35 cellular contexts compared by ENCODE assay signal in genomic region chr1:207060596-207060995, GRCh38. TPM values are rescaled to one million over a fixed set of nuclear protein-coding genes. Genes with fewer than 3 reads are reported as not detected.
"Had no signal": no experiment of that assay in that cellular context is flagged by ENCODE, and none has a peak within 500 bp of the region (broad histone marks: within the 10 kb centered on the region; RNA-seq: fewer than 3 reads in every experiment).

No MANE protein-coding gene starts in this region.

- H3K27me3 Mint-ChIP-seq: stimulated activated naive CD8-positive, alpha-beta T cell treated with anti-CD3 and anti-CD28 coated beads, Interleukin-15, amount 100 ng/mL, for 72 hours; type B pancreatic cell had no signal

- H2AFZ ChIP-seq: parathyroid adenoma had no signal

- H3K4me3 Mint-ChIP-seq: natural killer cell; stimulated activated naive CD8-positive, alpha-beta T cell treated with anti-CD3 and anti-CD28 coated beads, Interleukin-15, amount 100 ng/mL, for 72 hours; type B pancreatic cell had no signal

- H3K36me3 Mint-ChIP-seq: natural killer cell had no signal

- H3K27ac ChIP-seq: esophagus muscularis mucosa, foreskin keratinocyte, lower lobe of right lung, parathyroid adenoma, prostate gland, skin epidermis, tibial artery had no signal

- H3K27me3 ChIP-seq: dorsolateral prefrontal cortex, esophagus muscularis mucosa, foreskin keratinocyte, heart right ventricle, tibial artery had no signal

- H3K9ac ChIP-seq: parathyroid adenoma had no signal

- FAIRE-seq: colon, endothelial cell of umbilical vein, islet of Langerhans, urothelium cell line had no signal

- H3K9me3 ChIP-seq: esophagus muscularis mucosa, heart right ventricle, lower lobe of right lung, prostate gland, tibial artery had no signal

- H3K79me2 ChIP-seq: parathyroid adenoma had no signal

- H3K9me3 Mint-ChIP-seq: natural killer cell; stimulated activated naive CD8-positive, alpha-beta T cell treated with anti-CD3 and anti-CD28 coated beads, Interleukin-15, amount 100 ng/mL, for 72 hours; type B pancreatic cell had no signal

- H3K4me3 ChIP-seq: dorsolateral prefrontal cortex, esophagus muscularis mucosa, heart right ventricle, lower lobe of right lung, prostate gland, skin epidermis, tibial artery had no signal

- H3K36me3 ChIP-seq: prostate gland had no signal

- DNase-seq: central memory CD4-positive, alpha-beta T cell; dorsolateral prefrontal cortex; effector CD4-positive, alpha-beta T cell; foreskin keratinocyte; glutamatergic neuron; heart right ventricle; hippocampal formation; kidney glomerular epithelial cell; left colon; lower lobe of right lung; natural killer cell; right cardiac atrium; stimulated activated CD4-positive, alpha-beta T cell treated with anti-CD3 and anti-CD28 coated beads, Interleukin-15, amount 100 ng/mL, for 24 hours; stimulated activated CD4-positive, alpha-beta T cell treated with anti-CD3 and anti-CD28 coated beads, Interleukin-2, amount 100 ng/mL, for 48 hours; stimulated activated CD8-positive, alpha-beta memory T cell treated with anti-CD3 and anti-CD28 coated beads, Interleukin-4, amount 100 ng/mL, for 48 hours; stimulated activated naive CD4-positive, alpha-beta T cell; stimulated activated naive CD8-positive, alpha-beta T cell treated with anti-CD3 and anti-CD28 coated beads, Interleukin-15, amount 100 ng/mL, for 72 hours; tibial artery had no signal

- ATAC-seq: foreskin keratinocyte; heart right ventricle; left colon; left ventricle myocardium superior; lower lobe of right lung; natural killer cell; stimulated activated naive CD8-positive, alpha-beta T cell treated with anti-CD3 and anti-CD28 coated beads, Interleukin-15, amount 100 ng/mL, for 72 hours had no signal

- H3K27ac Mint-ChIP-seq: natural killer cell; stimulated activated naive CD8-positive, alpha-beta T cell treated with anti-CD3 and anti-CD28 coated beads, Interleukin-15, amount 100 ng/mL, for 72 hours; type B pancreatic cell had no signal

- H3K4me1 Mint-ChIP-seq: stimulated activated naive CD8-positive, alpha-beta T cell treated with anti-CD3 and anti-CD28 coated beads, Interleukin-15, amount 100 ng/mL, for 72 hours had no signal

- H3K4me1 ChIP-seq: foreskin keratinocyte, parathyroid adenoma, prostate gland, tibial artery had no signal

RNA-seq across cellular contexts. Expression of gene C1orf116, which starts 28.0 kb away (rescaled TPM):
- total RNA-seq: fibroblast of lung, osteoblast had no signal
- polyA plus RNA-seq: endothelial cell of umbilical vein, neural cell had no signal

RNA-seq across cellular contexts. Expression of gene C4BPB, which starts 28.1 kb away (rescaled TPM):
- total RNA-seq: cerebellum, dorsolateral prefrontal cortex, endothelial cell of umbilical vein, epithelial cell of proximal tubule, fibroblast of lung, foreskin keratinocyte, left ventricle myocardium superior, natural killer cell, osteoblast, temporal lobe had no signal
- polyA plus RNA-seq: endothelial cell of umbilical vein, fibroblast of lung, foreskin keratinocyte, neural cell had no signal

RNA-seq across cellular contexts. Expression of gene C4BPA, which starts 43.4 kb away (rescaled TPM):
- total RNA-seq: cerebellum, dorsolateral prefrontal cortex, endothelial cell of umbilical vein, epithelial cell of proximal tubule, fibroblast of lung, foreskin keratinocyte, heart right ventricle, left ventricle myocardium superior, mesenteric fat pad, natural killer cell, osteoblast, prostate gland, temporal lobe had no signal
- polyA plus RNA-seq: endothelial cell of umbilical vein, fibroblast of lung, foreskin keratinocyte, heart right ventricle, neural cell, right cardiac atrium had no signal
